ENCODE assay signal across 1 cellular context in the genomic region with DNA sequence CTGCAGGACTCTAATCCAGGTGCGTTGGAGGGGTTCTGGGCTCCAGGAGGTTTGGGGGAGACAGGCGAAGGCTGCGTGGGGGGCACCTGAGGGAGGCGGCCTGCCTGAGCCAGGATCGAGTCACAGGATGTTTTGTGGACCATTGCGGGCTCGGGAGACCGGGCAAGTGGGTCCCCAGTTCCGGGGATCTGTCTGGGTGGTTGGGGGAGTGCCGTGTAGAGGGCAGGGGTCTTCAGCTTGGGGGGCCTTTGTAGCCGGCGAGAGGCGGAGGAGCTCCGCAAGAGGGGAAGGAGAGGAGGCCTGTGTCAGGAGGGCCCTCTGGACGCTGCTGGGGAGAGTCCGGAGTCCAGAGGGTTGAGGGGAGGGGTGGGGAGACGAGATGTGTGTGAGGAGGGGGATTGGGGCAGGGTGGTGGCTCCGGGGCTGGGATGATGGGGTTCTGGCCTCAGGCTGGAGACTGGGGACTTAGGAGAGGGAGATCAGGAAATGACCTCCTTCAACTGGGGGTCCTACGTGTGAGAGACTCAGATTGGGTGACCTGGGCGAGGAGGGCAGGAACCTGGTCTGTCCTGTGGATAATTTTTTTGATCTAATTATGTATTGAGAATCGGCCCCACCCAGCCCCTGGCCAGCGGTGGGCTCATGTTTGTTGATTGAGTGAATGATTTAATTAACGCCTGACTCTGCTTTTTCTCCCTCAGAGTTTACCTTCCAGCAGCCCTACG.
TF ChIP-seq lines count a peak whose summit lies in the region.

No MANE protein-coding gene starts in this region.

TF ChIP-seq in HepG2, 621 proteins besides CTCF, POLR2A, EP300 and RAD21 (continues in another document):
- TF ChIP-seq PHF8 (CRISPR knock-in tag; IDR thresholded peaks at IDR 0.05) (no peak), ZNF558 (CRISPR knock-in tag; IDR thresholded peaks at IDR 0.05; ENCODE audit: borderline replicate concordance) (no peak), ZNF484 (CRISPR knock-in tag; IDR thresholded peaks at IDR 0.05; ENCODE audit: borderline replicate concordance, low read depth) (no peak), EED (CRISPR knock-in tag; IDR thresholded peaks at IDR 0.05) (no peak), ZNF816 (CRISPR knock-in tag; IDR thresholded peaks at IDR 0.05; ENCODE audit: borderline replicate concordance) (no peak), AGO2 (optimal IDR thresholded peaks at IDR 0.05; ENCODE audit: low read depth, low read length) (no peak), ZNF709 (CRISPR knock-in tag; IDR thresholded peaks at IDR 0.05) (no peak)
- TF ChIP-seq, protein P1, sequence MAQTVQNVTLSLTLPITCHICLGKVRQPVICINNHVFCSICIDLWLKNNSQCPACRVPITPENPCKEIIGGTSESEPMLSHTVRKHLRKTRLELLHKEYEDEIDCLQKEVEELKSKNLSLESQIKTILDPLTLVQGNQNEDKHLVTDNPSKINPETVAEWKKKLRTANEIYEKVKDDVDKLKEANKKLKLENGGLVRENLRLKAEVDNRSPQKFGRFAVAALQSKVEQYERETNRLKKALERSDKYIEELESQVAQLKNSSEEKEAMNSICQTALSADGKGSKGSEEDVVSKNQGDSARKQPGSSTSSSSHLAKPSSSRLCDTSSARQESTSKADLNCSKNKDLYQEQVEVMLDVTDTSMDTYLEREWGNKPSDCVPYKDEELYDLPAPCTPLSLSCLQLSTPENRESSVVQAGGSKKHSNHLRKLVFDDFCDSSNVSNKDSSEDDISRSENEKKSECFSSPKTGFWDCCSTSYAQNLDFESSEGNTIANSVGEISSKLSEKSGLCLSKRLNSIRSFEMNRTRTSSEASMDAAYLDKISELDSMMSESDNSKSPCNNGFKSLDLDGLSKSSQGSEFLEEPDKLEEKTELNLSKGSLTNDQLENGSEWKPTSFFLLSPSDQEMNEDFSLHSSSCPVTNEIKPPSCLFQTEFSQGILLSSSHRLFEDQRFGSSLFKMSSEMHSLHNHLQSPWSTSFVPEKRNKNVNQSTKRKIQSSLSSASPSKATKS (CRISPR knock-in tag; IDR thresholded peaks at IDR 0.05), result no peak
- TF ChIP-seq, protein P2, sequence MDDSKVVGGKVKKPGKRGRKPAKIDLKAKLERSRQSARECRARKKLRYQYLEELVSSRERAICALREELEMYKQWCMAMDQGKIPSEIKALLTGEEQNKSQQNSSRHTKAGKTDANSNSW (CRISPR knock-in tag; IDR thresholded peaks at IDR 0.05; ENCODE audit: borderline replicate concordance), result no peak
- TF ChIP-seq, protein P3, sequence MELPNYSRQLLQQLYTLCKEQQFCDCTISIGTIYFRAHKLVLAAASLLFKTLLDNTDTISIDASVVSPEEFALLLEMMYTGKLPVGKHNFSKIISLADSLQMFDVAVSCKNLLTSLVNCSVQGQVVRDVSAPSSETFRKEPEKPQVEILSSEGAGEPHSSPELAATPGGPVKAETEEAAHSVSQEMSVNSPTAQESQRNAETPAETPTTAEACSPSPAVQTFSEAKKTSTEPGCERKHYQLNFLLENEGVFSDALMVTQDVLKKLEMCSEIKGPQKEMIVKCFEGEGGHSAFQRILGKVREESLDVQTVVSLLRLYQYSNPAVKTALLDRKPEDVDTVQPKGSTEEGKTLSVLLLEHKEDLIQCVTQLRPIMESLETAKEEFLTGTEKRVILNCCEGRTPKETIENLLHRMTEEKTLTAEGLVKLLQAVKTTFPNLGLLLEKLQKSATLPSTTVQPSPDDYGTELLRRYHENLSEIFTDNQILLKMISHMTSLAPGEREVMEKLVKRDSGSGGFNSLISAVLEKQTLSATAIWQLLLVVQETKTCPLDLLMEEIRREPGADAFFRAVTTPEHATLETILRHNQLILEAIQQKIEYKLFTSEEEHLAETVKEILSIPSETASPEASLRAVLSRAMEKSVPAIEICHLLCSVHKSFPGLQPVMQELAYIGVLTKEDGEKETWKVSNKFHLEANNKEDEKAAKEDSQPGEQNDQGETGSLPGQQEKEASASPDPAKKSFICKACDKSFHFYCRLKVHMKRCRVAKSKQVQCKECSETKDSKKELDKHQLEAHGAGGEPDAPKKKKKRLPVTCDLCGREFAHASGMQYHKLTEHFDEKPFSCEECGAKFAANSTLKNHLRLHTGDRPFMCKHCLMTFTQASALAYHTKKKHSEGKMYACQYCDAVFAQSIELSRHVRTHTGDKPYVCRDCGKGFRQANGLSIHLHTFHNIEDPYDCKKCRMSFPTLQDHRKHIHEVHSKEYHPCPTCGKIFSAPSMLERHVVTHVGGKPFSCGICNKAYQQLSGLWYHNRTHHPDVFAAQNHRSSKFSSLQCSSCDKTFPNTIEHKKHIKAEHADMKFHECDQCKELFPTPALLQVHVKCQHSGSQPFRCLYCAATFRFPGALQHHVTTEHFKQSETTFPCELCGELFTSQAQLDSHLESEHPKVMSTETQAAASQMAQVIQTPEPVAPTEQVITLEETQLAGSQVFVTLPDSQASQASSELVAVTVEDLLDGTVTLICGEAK (IDR thresholded peaks at IDR 0.05), result no peak
- TF ChIP-seq, protein P3 (CRISPR knock-in tag; IDR thresholded peaks at IDR 0.05), result no peak
- TF ChIP-seq, protein P4, sequence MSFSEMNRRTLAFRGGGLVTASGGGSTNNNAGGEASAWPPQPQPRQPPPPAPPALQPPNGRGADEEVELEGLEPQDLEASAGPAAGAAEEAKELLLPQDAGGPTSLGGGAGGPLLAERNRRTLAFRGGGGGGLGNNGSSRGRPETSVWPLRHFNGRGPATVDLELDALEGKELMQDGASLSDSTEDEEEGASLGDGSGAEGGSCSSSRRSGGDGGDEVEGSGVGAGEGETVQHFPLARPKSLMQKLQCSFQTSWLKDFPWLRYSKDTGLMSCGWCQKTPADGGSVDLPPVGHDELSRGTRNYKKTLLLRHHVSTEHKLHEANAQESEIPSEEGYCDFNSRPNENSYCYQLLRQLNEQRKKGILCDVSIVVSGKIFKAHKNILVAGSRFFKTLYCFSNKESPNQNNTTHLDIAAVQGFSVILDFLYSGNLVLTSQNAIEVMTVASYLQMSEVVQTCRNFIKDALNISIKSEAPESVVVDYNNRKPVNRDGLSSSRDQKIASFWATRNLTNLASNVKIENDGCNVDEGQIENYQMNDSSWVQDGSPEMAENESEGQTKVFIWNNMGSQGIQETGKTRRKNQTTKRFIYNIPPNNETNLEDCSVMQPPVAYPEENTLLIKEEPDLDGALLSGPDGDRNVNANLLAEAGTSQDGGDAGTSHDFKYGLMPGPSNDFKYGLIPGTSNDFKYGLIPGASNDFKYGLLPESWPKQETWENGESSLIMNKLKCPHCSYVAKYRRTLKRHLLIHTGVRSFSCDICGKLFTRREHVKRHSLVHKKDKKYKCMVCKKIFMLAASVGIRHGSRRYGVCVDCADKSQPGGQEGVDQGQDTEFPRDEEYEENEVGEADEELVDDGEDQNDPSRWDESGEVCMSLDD (CRISPR knock-in tag; IDR thresholded peaks at IDR 0.05; ENCODE audit: borderline replicate concordance), result no peak
- TF ChIP-seq, protein P5, sequence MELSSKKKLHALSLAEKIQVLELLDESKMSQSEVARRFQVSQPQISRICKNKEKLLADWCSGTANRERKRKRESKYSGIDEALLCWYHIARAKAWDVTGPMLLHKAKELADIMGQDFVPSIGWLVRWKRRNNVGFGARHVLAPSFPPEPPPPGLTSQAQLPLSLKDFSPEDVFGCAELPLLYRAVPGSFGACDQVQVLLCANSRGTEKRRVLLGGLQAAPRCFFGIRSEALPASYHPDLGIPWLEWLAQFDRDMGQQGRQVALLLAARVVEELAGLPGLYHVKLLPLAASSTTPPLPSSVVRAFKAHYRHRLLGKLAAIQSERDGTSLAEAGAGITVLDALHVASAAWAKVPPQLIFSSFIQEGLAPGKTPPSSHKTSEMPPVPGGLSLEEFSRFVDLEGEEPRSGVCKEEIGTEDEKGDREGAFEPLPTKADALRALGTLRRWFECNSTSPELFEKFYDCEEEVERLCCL (CRISPR knock-in tag; IDR thresholded peaks at IDR 0.05; ENCODE audit: borderline replicate concordance), result no peak
- TF ChIP-seq, protein P6, sequence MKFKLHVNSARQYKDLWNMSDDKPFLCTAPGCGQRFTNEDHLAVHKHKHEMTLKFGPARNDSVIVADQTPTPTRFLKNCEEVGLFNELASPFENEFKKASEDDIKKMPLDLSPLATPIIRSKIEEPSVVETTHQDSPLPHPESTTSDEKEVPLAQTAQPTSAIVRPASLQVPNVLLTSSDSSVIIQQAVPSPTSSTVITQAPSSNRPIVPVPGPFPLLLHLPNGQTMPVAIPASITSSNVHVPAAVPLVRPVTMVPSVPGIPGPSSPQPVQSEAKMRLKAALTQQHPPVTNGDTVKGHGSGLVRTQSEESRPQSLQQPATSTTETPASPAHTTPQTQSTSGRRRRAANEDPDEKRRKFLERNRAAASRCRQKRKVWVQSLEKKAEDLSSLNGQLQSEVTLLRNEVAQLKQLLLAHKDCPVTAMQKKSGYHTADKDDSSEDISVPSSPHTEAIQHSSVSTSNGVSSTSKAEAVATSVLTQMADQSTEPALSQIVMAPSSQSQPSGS (CRISPR knock-in tag; IDR thresholded peaks at IDR 0.05), result no peak
- TF ChIP-seq, protein P7, sequence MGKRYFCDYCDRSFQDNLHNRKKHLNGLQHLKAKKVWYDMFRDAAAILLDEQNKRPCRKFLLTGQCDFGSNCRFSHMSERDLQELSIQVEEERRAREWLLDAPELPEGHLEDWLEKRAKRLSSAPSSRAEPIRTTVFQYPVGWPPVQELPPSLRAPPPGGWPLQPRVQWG (CRISPR knock-in tag; IDR thresholded peaks at IDR 0.05; ENCODE audit: borderline replicate concordance, low read depth), result no peak
- TF ChIP-seq, protein P8, sequence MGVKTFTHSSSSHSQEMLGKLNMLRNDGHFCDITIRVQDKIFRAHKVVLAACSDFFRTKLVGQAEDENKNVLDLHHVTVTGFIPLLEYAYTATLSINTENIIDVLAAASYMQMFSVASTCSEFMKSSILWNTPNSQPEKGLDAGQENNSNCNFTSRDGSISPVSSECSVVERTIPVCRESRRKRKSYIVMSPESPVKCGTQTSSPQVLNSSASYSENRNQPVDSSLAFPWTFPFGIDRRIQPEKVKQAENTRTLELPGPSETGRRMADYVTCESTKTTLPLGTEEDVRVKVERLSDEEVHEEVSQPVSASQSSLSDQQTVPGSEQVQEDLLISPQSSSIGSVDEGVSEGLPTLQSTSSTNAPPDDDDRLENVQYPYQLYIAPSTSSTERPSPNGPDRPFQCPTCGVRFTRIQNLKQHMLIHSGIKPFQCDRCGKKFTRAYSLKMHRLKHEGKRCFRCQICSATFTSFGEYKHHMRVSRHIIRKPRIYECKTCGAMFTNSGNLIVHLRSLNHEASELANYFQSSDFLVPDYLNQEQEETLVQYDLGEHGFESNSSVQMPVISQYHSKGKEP (CRISPR knock-in tag; IDR thresholded peaks at IDR 0.05), result no peak
- TF ChIP-seq, protein P9, sequence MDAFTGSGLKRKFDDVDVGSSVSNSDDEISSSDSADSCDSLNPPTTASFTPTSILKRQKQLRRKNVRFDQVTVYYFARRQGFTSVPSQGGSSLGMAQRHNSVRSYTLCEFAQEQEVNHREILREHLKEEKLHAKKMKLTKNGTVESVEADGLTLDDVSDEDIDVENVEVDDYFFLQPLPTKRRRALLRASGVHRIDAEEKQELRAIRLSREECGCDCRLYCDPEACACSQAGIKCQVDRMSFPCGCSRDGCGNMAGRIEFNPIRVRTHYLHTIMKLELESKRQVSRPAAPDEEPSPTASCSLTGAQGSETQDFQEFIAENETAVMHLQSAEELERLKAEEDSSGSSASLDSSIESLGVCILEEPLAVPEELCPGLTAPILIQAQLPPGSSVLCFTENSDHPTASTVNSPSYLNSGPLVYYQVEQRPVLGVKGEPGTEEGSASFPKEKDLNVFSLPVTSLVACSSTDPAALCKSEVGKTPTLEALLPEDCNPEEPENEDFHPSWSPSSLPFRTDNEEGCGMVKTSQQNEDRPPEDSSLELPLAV (CRISPR knock-in tag; conservative IDR thresholded peaks at IDR 0.05; ENCODE audit: low read depth), result no peak
- TF ChIP-seq, protein P10, sequence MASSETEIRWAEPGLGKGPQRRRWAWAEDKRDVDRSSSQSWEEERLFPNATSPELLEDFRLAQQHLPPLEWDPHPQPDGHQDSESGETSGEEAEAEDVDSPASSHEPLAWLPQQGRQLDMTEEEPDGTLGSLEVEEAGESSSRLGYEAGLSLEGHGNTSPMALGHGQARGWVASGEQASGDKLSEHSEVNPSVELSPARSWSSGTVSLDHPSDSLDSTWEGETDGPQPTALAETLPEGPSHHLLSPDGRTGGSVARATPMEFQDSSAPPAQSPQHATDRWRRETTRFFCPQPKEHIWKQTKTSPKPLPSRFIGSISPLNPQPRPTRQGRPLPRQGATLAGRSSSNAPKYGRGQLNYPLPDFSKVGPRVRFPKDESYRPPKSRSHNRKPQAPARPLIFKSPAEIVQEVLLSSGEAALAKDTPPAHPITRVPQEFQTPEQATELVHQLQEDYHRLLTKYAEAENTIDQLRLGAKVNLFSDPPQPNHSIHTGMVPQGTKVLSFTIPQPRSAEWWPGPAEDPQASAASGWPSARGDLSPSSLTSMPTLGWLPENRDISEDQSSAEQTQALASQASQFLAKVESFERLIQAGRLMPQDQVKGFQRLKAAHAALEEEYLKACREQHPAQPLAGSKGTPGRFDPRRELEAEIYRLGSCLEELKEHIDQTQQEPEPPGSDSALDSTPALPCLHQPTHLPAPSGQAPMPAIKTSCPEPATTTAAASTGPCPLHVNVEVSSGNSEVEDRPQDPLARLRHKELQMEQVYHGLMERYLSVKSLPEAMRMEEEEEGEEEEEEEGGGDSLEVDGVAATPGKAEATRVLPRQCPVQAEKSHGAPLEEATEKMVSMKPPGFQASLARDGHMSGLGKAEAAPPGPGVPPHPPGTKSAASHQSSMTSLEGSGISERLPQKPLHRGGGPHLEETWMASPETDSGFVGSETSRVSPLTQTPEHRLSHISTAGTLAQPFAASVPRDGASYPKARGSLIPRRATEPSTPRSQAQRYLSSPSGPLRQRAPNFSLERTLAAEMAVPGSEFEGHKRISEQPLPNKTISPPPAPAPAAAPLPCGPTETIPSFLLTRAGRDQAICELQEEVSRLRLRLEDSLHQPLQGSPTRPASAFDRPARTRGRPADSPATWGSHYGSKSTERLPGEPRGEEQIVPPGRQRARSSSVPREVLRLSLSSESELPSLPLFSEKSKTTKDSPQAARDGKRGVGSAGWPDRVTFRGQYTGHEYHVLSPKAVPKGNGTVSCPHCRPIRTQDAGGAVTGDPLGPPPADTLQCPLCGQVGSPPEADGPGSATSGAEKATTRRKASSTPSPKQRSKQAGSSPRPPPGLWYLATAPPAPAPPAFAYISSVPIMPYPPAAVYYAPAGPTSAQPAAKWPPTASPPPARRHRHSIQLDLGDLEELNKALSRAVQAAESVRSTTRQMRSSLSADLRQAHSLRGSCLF (CRISPR knock-in tag; IDR thresholded peaks at IDR 0.05; ENCODE audit: borderline replicate concordance), result no peak
